ENCODE assay signal across 17 cellular contexts in genomic region chrX:102658551-102658950, GRCh38. TPM values are rescaled to one million over a fixed set of nuclear protein-coding genes. Genes with fewer than 3 reads are reported as not detected.
DNase-seq lines count a peak whose midpoint lies in the region; ATAC-seq and TF ChIP-seq lines count a peak whose summit lies in the region.
"Had no signal": no experiment of that assay in that cellular context is flagged by ENCODE, and none has a peak within 500 bp of the region (broad histone marks: within the 10 kb centered on the region; RNA-seq: fewer than 3 reads in every experiment).

No MANE protein-coding gene starts in this region.

- ATAC-seq in T-cell (replicated peaks in 1 of 4) = no peak
- ATAC-seq in GM21447 (IDR thresholded peaks at IDR 0.05; ENCODE audit: unreplicated experiment) = no peak
- no peak for ATAC-seq in GM18873 (IDR thresholded peaks at IDR 0.05; ENCODE audit: low FRiP score, unreplicated experiment)
- no peak for ATAC-seq in HG03460 (IDR thresholded peaks at IDR 0.05; ENCODE audit: unreplicated experiment)

- DNase-seq in HCEC 1CT = peak; percentile 20
- no peak for DNase-seq in T-cell
- DNase-seq in fibroblast of mammary gland (ENCODE audit: low read depth) = peak; percentile 25
- DNase-seq in nephron progenitor cell = no peak
- DNase-seq: activated CD8-positive, alpha-beta memory T cell treated with anti-CD3 and anti-CD28 coated beads for 24 hours; activated naive CD4-positive, alpha-beta T cell treated with Interleukin-2 at 50 U/mL for 16 hours; cerebellar nuclear complex; head of caudate nucleus; NCI-H2029; NCI-H82; stimulated activated CD4-positive, alpha-beta T cell treated with anti-CD3 and anti-CD28 coated beads, Interleukin-2, amount 100 ng/mL, for 24 hours; T1000; trophoblast cell had no signal

- peaks cover 18% of the 10 kb centered on the region for H3K36me3 Mint-ChIP-seq in T-cell
- H3K36me3 Mint-ChIP-seq in nephron progenitor cell (ENCODE audit: low read depth) = peaks cover 29% of the 10 kb centered on the region
- H3K36me3 Mint-ChIP-seq: CD14-positive monocyte had no signal

- CTCF ChIA-PET in T-cell (lab: Charles Lee) = interaction anchor here in 1 of 2 donors (0.5 kb wide), 1 partner anchor 207 kb away, joined by 3 read pairs; no protein-coding TSS in a partner anchor

- no peak overlapping the region for H3K4me3 ChIP-seq in fibroblast of mammary gland (ENCODE audit: control insufficient read depth, low read depth, low read length)

- H3K27me3 Mint-ChIP-seq in T-cell = no peaks in the 10 kb centered on the region
- peaks cover 3% of the 10 kb centered on the region for H3K27me3 Mint-ChIP-seq in nephron progenitor cell (ENCODE audit: low read depth, poor library complexity)

- H3K4me3 Mint-ChIP-seq in T-cell (peak overlapping the region in 2 of 3 donors; percentile 49 to 83), nephron progenitor cell (peak overlapping the region; percentile 9)
- H3K4me3 Mint-ChIP-seq: CD14-positive monocyte had no signal

- POLR2A ChIA-PET in T-cell (lab: Charles Lee) = interaction anchor here (0.6 to 1.1 kb wide), 2 partner anchors 59 kb away, joined by 3 to 8 read pairs; partner anchors contain the start of gene ARMCX5 (in 1 of the 2)

- H3K27ac Mint-ChIP-seq in T-cell (peak overlapping the region in 1 of 2 donors; percentile 25), nephron progenitor cell (no peak overlapping the region)
- H3K27ac Mint-ChIP-seq: CD14-positive monocyte had no signal

- TF ChIP-seq CTCF in fibroblast of mammary gland (conservative IDR thresholded peaks at IDR 0.05; ENCODE audit: control insufficient read depth, insufficient read depth, low read depth, low read length) (no peak), nephron progenitor cell (IDR thresholded peaks at IDR 0.05) (no peak)

- H3K4me1 Mint-ChIP-seq in T-cell (peaks cover 28 to 42% (median 41%) of the 10 kb centered on the region in 3 donors), nephron progenitor cell (peaks cover 9% of the 10 kb centered on the region)

- no peaks in the 10 kb centered on the region for H3K9me3 Mint-ChIP-seq in T-cell
- peaks cover 47% of the 10 kb centered on the region for H3K9me3 Mint-ChIP-seq in nephron progenitor cell

RNA-seq across cellular contexts. Expression of gene GPRASP1, which starts 7.3 kb away (rescaled TPM):
- total RNA-seq in T-cell = 10 to 100 TPM; 32.6 to 69.1 (median 36.0) TPM

RNA-seq across cellular contexts. Expression of gene GPRASP2, which starts 53.7 kb away (rescaled TPM):
- total RNA-seq in T-cell = 1 to 10 TPM; 1.3 to 3.1 (median 1.4) TPM

RNA-seq across cellular contexts. Expression of gene ARMCX5, which starts 59.2 kb away (rescaled TPM):
- 10 to 100 TPM; 10.5 to 14.4 (median 12.1) TPM for total RNA-seq in T-cell

Comparison
In these comparisons a context has a peak if more than half of its experiments do, and no peak if none do; other contexts are left out.
1. DNase-seq: peak in HCEC 1CT (single experiment) and fibroblast of mammary gland (single experiment); none in T-cell (0 of 34) and nephron progenitor cell (single experiment).